In the genomic region with DNA sequence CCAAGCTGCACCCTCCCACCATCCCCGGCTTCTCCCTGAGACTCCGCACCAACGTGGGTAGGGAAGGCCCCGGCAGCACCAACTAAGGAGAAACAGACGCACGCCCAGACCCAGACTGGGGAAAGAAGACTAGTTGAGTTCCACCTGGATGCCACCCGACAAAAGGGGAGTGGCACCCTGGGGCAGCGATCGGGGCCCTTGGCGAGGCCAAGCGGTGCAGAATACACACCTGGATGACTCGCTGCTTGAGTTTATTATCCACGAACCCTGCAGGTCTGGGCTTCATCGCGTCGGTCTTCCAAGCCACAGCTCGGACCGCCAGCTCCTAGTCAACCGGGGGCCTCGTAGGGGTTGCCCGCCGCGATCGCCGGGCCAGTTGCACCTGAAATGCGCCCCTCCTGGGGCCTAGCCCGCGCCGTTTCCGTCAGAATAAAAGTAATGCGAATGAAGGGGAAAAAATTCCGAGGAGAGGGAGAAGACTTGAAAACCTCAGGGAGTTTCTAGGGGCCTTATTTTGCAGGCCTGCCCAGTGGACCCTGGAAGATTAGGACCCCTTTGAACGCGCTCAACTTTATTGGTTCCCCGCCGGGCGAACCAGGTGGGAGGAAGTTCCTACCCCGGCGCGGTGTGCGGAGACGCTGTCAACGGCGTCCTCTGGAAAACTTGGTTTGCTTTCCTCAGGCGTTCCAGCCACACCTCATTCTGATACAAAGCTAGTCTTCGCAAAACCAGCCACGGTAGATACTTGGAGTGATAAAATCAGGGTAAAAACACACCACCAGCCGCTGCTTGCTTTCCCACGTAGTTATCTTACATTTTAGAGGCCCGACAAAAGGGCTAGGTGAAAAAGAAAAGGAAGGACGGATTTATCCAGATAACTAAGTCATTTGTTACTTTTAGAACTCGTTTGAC, we compare ENCODE assay signal across 1 cellular context.
A peak's percentile ranks its signal among the peaks of the same experiment; 100 is the strongest.
TF ChIP-seq lines count a peak whose summit lies in the region.

A gene (minus strand): TSS at position 331 of the 912 bp plus-strand sequence. CDS start 45 bp downstream, at position 286.

TF ChIP-seq in K562, 482 proteins besides CTCF, POLR2A, EP300 and RAD21 (continued from another document and continues in another):
- TF ChIP-seq, protein P1, sequence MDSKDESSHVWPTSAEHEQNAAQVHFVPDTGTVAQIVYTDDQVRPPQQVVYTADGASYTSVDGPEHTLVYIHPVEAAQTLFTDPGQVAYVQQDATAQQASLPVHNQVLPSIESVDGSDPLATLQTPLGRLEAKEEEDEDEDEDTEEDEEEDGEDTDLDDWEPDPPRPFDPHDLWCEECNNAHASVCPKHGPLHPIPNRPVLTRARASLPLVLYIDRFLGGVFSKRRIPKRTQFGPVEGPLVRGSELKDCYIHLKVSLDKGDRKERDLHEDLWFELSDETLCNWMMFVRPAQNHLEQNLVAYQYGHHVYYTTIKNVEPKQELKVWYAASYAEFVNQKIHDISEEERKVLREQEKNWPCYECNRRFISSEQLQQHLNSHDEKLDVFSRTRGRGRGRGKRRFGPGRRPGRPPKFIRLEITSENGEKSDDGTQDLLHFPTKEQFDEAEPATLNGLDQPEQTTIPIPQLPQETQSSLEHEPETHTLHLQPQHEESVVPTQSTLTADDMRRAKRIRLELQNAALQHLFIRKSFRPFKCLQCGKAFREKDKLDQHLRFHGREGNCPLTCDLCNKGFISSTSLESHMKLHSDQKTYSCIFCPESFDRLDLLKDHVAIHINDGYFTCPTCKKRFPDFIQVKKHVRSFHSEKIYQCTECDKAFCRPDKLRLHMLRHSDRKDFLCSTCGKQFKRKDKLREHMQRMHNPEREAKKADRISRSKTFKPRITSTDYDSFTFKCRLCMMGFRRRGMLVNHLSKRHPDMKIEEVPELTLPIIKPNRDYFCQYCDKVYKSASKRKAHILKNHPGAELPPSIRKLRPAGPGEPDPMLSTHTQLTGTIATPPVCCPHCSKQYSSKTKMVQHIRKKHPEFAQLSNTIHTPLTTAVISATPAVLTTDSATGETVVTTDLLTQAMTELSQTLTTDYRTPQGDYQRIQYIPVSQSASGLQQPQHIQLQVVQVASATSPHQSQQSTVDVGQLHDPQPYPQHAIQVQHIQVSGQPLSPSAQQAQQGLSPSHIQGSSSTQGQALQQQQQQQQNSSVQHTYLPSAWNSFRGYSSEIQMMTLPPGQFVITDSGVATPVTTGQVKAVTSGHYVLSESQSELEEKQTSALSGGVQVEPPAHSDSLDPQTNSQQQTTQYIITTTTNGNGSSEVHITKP (IDR thresholded peaks at IDR 0.05; ENCODE audit: partially characterized antibody) = peak; percentile 18
- TF ChIP-seq ZNF699 (CRISPR knock-in tag; IDR thresholded peaks at IDR 0.05; ENCODE audit: insufficient replicate concordance) (no peak), ZNF124 (CRISPR knock-in tag; IDR thresholded peaks at IDR 0.05) (no peak), SAFB2 (IDR thresholded peaks at IDR 0.05; ENCODE audit: borderline replicate concordance, low read depth, low read length, severe bottlenecking) (no peak), DIDO1 (tag; IDR thresholded peaks at IDR 0.05; ENCODE audit: low read depth) (peak; percentile 97), KAT7 (CRISPR knock-in tag; IDR thresholded peaks at IDR 0.05; ENCODE audit: borderline replicate concordance) (0 out of 2 replicates have a peak, but pooled peaks have one; percentile 36), TCF3 (CRISPR knock-in tag; IDR thresholded peaks at IDR 0.05) (peak; percentile 45), ARNT (IDR thresholded peaks at IDR 0.05) (peak; percentile 67 to 89), MEF2D (tag; conservative IDR thresholded peaks at IDR 0.05; ENCODE audit: low read depth) (no peak), LEF1 (IDR thresholded peaks at IDR 0.05) (peak; percentile 30; the same call in 1 of the 2 replicates), FOXA3 (CRISPR knock-in tag; conservative IDR thresholded peaks at IDR 0.05 in 1 of 2, IDR thresholded peaks at IDR 0.05 in 1 of 2) (no peak; a peak in 1 of 4 replicates), ZNF3 (CRISPR knock-in tag; IDR thresholded peaks at IDR 0.05) (no peak), CSDE1 (IDR thresholded peaks at IDR 0.05) (0 out of 4 replicates have a peak, but pooled peaks of 1 of the 2 experiments have one; percentile 11), HSF4 (CRISPR knock-in tag; IDR thresholded peaks at IDR 0.05; ENCODE audit: borderline replicate concordance) (peak; percentile 66; the same call in 1 of the 2 replicates), TCF7 (IDR thresholded peaks at IDR 0.05; ENCODE audit: borderline replicate concordance) (0 out of 2 replicates have a peak, but pooled peaks have one; percentile 85), ZNF79 (CRISPR knock-in tag; IDR thresholded peaks at IDR 0.05; ENCODE audit: low read depth) (0 out of 2 replicates have a peak, but pooled peaks have one; percentile 32), TEAD1 (CRISPR knock-in tag; IDR thresholded peaks at IDR 0.05) (peak; percentile 14 to 67; a peak in 3 of 4 replicates), GABPB1 (CRISPR knock-in tag; IDR thresholded peaks at IDR 0.05) (peak; percentile 92), HDAC2 (IDR thresholded peaks at IDR 0.05) (peak; percentile 84), KLF1 (tag; IDR thresholded peaks at IDR 0.05) (peak; percentile 26; the same call in 1 of the 2 replicates), SUPT5H (IDR thresholded peaks at IDR 0.05) (peak; percentile 81), EGR1 (conservative IDR thresholded peaks at IDR 0.05) (no peak), ZNF586 (CRISPR knock-in tag; conservative IDR thresholded peaks at IDR 0.05) (no peak), RCOR1 (IDR thresholded peaks at IDR 0.05; ENCODE audit: borderline replicate concordance in 1 of 2, low read depth in 2 of 2, low read length in 2 of 2) (peak in 1 of 2 experiments; percentile 86; a peak in 3 of 4 replicates), FOXK2 (conservative IDR thresholded peaks at IDR 0.05 in 1 of 2, IDR thresholded peaks at IDR 0.05 in 1 of 2; ENCODE audit: low read depth in 2 of 2) (peak; percentile 69; a peak in 3 of 4 replicates), SAP30 (IDR thresholded peaks at IDR 0.05; ENCODE audit: borderline replicate concordance, insufficient read depth, low read depth, low read length, poor library complexity, severe bottlenecking) (peak; percentile 91), NRF1 (conservative IDR thresholded peaks at IDR 0.05 in 1 of 2, IDR thresholded peaks at IDR 0.05 in 1 of 2) (peak; percentile 43), ZKSCAN1 (IDR thresholded peaks at IDR 0.05; ENCODE audit: low read depth, low read length) (peak; percentile 96), CCNT2 (IDR thresholded peaks at IDR 0.05; ENCODE audit: borderline replicate concordance, extremely low read depth, insufficient read length, low read depth, low read length) (peak; percentile 39), ZBTB17 (CRISPR knock-in tag; IDR thresholded peaks at IDR 0.05) (peak; percentile 83), TSC22D4 (tag; IDR thresholded peaks at IDR 0.05) (no peak)
- TF ChIP-seq, protein P2, sequence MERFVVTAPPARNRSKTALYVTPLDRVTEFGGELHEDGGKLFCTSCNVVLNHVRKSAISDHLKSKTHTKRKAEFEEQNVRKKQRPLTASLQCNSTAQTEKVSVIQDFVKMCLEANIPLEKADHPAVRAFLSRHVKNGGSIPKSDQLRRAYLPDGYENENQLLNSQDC (CRISPR knock-in tag; IDR thresholded peaks at IDR 0.05) = no peak
- TF ChIP-seq, protein P3, sequence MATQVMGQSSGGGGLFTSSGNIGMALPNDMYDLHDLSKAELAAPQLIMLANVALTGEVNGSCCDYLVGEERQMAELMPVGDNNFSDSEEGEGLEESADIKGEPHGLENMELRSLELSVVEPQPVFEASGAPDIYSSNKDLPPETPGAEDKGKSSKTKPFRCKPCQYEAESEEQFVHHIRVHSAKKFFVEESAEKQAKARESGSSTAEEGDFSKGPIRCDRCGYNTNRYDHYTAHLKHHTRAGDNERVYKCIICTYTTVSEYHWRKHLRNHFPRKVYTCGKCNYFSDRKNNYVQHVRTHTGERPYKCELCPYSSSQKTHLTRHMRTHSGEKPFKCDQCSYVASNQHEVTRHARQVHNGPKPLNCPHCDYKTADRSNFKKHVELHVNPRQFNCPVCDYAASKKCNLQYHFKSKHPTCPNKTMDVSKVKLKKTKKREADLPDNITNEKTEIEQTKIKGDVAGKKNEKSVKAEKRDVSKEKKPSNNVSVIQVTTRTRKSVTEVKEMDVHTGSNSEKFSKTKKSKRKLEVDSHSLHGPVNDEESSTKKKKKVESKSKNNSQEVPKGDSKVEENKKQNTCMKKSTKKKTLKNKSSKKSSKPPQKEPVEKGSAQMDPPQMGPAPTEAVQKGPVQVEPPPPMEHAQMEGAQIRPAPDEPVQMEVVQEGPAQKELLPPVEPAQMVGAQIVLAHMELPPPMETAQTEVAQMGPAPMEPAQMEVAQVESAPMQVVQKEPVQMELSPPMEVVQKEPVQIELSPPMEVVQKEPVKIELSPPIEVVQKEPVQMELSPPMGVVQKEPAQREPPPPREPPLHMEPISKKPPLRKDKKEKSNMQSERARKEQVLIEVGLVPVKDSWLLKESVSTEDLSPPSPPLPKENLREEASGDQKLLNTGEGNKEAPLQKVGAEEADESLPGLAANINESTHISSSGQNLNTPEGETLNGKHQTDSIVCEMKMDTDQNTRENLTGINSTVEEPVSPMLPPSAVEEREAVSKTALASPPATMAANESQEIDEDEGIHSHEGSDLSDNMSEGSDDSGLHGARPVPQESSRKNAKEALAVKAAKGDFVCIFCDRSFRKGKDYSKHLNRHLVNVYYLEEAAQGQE (CRISPR knock-in tag; IDR thresholded peaks at IDR 0.05; ENCODE audit: low read depth) = peak; percentile 76; the same call in 1 of the 2 replicates
- TF ChIP-seq, protein P4, sequence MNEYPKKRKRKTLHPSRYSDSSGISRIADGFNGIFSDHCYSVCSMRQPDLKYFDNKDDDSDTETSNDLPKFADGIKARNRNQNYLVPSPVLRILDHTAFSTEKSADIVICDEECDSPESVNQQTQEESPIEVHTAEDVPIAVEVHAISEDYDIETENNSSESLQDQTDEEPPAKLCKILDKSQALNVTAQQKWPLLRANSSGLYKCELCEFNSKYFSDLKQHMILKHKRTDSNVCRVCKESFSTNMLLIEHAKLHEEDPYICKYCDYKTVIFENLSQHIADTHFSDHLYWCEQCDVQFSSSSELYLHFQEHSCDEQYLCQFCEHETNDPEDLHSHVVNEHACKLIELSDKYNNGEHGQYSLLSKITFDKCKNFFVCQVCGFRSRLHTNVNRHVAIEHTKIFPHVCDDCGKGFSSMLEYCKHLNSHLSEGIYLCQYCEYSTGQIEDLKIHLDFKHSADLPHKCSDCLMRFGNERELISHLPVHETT (CRISPR knock-in tag; conservative IDR thresholded peaks at IDR 0.05 in 1 of 2, IDR thresholded peaks at IDR 0.05 in 1 of 2) = peak in 1 of 2 experiments; percentile 100; a peak in 2 of 4 replicates
- TF ChIP-seq, protein P5, sequence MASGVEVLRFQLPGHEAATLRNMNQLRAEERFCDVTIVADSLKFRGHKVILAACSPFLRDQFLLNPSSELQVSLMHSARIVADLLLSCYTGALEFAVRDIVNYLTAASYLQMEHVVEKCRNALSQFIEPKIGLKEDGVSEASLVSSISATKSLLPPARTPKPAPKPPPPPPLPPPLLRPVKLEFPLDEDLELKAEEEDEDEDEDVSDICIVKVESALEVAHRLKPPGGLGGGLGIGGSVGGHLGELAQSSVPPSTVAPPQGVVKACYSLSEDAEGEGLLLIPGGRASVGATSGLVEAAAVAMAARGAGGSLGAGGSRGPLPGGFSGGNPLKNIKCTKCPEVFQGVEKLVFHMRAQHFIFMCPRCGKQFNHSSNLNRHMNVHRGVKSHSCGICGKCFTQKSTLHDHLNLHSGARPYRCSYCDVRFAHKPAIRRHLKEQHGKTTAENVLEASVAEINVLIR (CRISPR knock-in tag; IDR thresholded peaks at IDR 0.05) = peak; percentile 40; the same call in 1 of the 2 replicates
- TF ChIP-seq, protein P6, sequence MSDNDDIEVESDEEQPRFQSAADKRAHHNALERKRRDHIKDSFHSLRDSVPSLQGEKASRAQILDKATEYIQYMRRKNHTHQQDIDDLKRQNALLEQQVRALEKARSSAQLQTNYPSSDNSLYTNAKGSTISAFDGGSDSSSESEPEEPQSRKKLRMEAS (CRISPR knock-in tag; IDR thresholded peaks at IDR 0.05) = 0 out of 2 replicates have a peak, but pooled peaks have one; percentile 27
- TF ChIP-seq, protein P7, sequence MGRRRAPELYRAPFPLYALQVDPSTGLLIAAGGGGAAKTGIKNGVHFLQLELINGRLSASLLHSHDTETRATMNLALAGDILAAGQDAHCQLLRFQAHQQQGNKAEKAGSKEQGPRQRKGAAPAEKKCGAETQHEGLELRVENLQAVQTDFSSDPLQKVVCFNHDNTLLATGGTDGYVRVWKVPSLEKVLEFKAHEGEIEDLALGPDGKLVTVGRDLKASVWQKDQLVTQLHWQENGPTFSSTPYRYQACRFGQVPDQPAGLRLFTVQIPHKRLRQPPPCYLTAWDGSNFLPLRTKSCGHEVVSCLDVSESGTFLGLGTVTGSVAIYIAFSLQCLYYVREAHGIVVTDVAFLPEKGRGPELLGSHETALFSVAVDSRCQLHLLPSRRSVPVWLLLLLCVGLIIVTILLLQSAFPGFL (CRISPR knock-in tag; IDR thresholded peaks at IDR 0.05) = 0 out of 2 replicates have a peak, but pooled peaks have one; percentile 41
- TF ChIP-seq, protein P8, sequence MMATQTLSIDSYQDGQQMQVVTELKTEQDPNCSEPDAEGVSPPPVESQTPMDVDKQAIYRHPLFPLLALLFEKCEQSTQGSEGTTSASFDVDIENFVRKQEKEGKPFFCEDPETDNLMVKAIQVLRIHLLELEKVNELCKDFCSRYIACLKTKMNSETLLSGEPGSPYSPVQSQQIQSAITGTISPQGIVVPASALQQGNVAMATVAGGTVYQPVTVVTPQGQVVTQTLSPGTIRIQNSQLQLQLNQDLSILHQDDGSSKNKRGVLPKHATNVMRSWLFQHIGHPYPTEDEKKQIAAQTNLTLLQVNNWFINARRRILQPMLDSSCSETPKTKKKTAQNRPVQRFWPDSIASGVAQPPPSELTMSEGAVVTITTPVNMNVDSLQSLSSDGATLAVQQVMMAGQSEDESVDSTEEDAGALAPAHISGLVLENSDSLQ (IDR thresholded peaks at IDR 0.05) = peak; percentile 44; the same call in 1 of the 2 replicates
- TF ChIP-seq, protein P9, sequence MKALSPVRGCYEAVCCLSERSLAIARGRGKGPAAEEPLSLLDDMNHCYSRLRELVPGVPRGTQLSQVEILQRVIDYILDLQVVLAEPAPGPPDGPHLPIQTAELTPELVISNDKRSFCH (CRISPR knock-in tag; IDR thresholded peaks at IDR 0.05) = no peak
- TF ChIP-seq, protein P9 (tag; IDR thresholded peaks at IDR 0.05) = peak; percentile 49; the same call in 1 of the 2 replicates
- TF ChIP-seq, protein P10, sequence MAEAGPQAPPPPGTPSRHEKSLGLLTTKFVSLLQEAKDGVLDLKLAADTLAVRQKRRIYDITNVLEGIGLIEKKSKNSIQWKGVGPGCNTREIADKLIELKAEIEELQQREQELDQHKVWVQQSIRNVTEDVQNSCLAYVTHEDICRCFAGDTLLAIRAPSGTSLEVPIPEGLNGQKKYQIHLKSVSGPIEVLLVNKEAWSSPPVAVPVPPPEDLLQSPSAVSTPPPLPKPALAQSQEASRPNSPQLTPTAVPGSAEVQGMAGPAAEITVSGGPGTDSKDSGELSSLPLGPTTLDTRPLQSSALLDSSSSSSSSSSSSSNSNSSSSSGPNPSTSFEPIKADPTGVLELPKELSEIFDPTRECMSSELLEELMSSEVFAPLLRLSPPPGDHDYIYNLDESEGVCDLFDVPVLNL (CRISPR knock-in tag; IDR thresholded peaks at IDR 0.05; ENCODE audit: low read depth) = peak; percentile 69; the same call in 1 of the 2 replicates
